ENCODE assay signal across 17 cellular contexts in the genomic region with DNA sequence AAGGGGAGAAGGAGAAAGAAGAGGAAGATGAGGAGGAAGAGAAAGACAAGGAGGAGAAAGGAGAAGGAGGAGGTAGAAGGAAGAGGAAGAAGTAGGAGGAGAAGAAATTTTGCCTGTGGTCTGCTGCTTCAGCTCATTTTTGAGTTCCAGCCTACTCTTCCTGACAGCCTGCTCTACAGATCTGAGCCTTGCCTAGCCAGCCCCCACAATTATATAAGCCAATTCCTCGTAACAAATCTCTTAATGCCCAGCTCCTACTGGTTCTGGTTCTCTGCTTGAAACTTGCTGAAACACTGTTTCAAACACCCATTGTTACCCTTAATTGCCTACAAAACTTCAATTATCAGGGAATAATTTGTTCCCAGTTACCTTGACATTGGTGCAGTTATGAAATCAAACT.
DNase-seq lines count a peak whose midpoint lies in the region; ATAC-seq and TF ChIP-seq lines count a peak whose summit lies in the region.
"Had no signal": no experiment of that assay in that cellular context is flagged by ENCODE, and none has a peak within 500 bp of the region (broad histone marks: within the 10 kb centered on the region; RNA-seq: fewer than 3 reads in every experiment).

No MANE protein-coding gene starts in this region.

- TF ChIP-seq CTCF in GM23338 (conservative IDR thresholded peaks at IDR 0.05; ENCODE audit: low read depth in 2 of 2) = no peak
- no peak for TF ChIP-seq CTCF in neural crest cell (conservative IDR thresholded peaks at IDR 0.05)
- no peak for TF ChIP-seq CTCF in vagina (IDR thresholded peaks at IDR 0.05)

- DNase-seq in GM23338 (ENCODE audit: low spot score) = no peak
- peak in 12 of 61 donors; percentile 5 to 70 (median 19) for DNase-seq in caudate nucleus (lab: John Stamatoyannopoulos, UW)
- DNase-seq in neural crest cell (ENCODE audit: low read depth, low spot score) = no peak
- no peak for DNase-seq in vagina (ENCODE audit: extremely low spot score in 2 of 2)
- DNase-seq: ACHN; BE2C; C1 segment of cervical spinal cord; CD4-positive, CD25-positive, alpha-beta regulatory T cell; CD8-positive, alpha-beta memory T cell; COR-L47; DMS 273 treated with DMSO at 0.1 percent for 48 hours; DMS53; GOT3; H9 had no signal

- ATAC-seq in GM23338 = no peak
- no peak for ATAC-seq in HG02884 (IDR thresholded peaks at IDR 0.05; ENCODE audit: unreplicated experiment)
- ATAC-seq in HG02870 (IDR thresholded peaks at IDR 0.05; ENCODE audit: unreplicated experiment) = no peak

- H3K4me3 ChIP-seq in GM23338 (no peak overlapping the region), vagina (no peak overlapping the region)

- H3K36me3 ChIP-seq in GM23338 (ENCODE audit: insufficient read depth) (no peaks in the 10 kb centered on the region), vagina (no peaks in the 10 kb centered on the region)
- H3K36me3 ChIP-seq: BE2C had no signal

- H3K9me2 ChIP-seq in GM23338 (ENCODE audit: insufficient read depth) = no peaks in the 10 kb centered on the region

- no peak overlapping the region for H3K4me2 ChIP-seq in GM23338

- no peak overlapping the region for H3K27ac ChIP-seq in GM23338 (ENCODE audit: low read depth)
- peak overlapping the region; percentile 67 for H3K27ac ChIP-seq in caudate nucleus (ENCODE audit: low read depth, low read length)
- H3K27ac ChIP-seq in vagina = no peak overlapping the region
- H3K27ac ChIP-seq: HL-60 had no signal

- peaks cover 10% of the 10 kb centered on the region; the same call in 1 of the 2 replicates for H3K4me1 ChIP-seq in GM23338 (ENCODE audit: insufficient read depth)
- no peaks in the 10 kb centered on the region for H3K4me1 ChIP-seq in vagina
- H3K4me1 ChIP-seq: BE2C had no signal

- H2AFZ ChIP-seq in GM23338 = 0 out of 2 replicates have a peak overlapping the region, but pooled peaks have one; percentile 12

- H3K9me3 Mint-ChIP-seq in GM23338 = no peaks in the 10 kb centered on the region
- no peaks in the 10 kb centered on the region for H3K9me3 Mint-ChIP-seq in neural crest cell
- H3K9me3 Mint-ChIP-seq: H9 had no signal

- H3K27me3 ChIP-seq in GM23338 (ENCODE audit: insufficient read depth) = no peaks in the 10 kb centered on the region
- H3K27me3 ChIP-seq in vagina = no peaks in the 10 kb centered on the region
- H3K27me3 ChIP-seq: BE2C had no signal

- TF ChIP-seq POLR2A in vagina (IDR thresholded peaks at IDR 0.05) = no peak

- H3K79me2 ChIP-seq in GM23338 (replicated peaks; ENCODE audit: insufficient read depth) = no peaks in the 10 kb centered on the region

- H3K27me3 Mint-ChIP-seq in GM23338 (ENCODE audit: insufficient read depth, low read depth, poor library complexity) (no peaks in the 10 kb centered on the region), neural crest cell (ENCODE audit: low read depth) (peaks cover 2% of the 10 kb centered on the region)
- H3K27me3 Mint-ChIP-seq: CD4-positive, CD25-positive, alpha-beta regulatory T cell; CD8-positive, alpha-beta memory T cell had no signal

- no peaks in the 10 kb centered on the region for H4K20me1 ChIP-seq in GM23338 (replicated peaks; ENCODE audit: insufficient read depth)

- H3K9me3 ChIP-seq in vagina = no peaks in the 10 kb centered on the region
- H3K9me3 ChIP-seq: BE2C had no signal

- intact Hi-C loops in vagina (cut with DNase I) = no loop called here

- H3K4me1 Mint-ChIP-seq in GM23338 = no peaks in the 10 kb centered on the region
- H3K4me1 Mint-ChIP-seq in neural crest cell = no peaks in the 10 kb centered on the region

- H3K27ac Mint-ChIP-seq in GM23338 = no peak overlapping the region; the same call in 1 of the 2 replicates
- peak overlapping the region; percentile 81 for H3K27ac Mint-ChIP-seq in neural crest cell (ENCODE audit: unreplicated experiment)
- H3K27ac Mint-ChIP-seq: H9 had no signal

- H3K36me3 Mint-ChIP-seq in GM23338 (ENCODE audit: low read depth) (no peaks in the 10 kb centered on the region), neural crest cell (ENCODE audit: low read depth) (no peaks in the 10 kb centered on the region)
- H3K36me3 Mint-ChIP-seq: CD4-positive, CD25-positive, alpha-beta regulatory T cell; CD8-positive, alpha-beta memory T cell had no signal

- H3K4me3 Mint-ChIP-seq in GM23338 (no peak overlapping the region), neural crest cell (no peak overlapping the region)
- H3K4me3 Mint-ChIP-seq: CD8-positive, alpha-beta memory T cell; H9 had no signal

- no peaks in the 10 kb centered on the region for H3F3A ChIP-seq in GM23338 (replicated peaks; ENCODE audit: low read depth)

TF ChIP-seq in GM23338, 12 proteins besides CTCF, POLR2A, EP300 and RAD21:
- TF ChIP-seq, protein P1, sequence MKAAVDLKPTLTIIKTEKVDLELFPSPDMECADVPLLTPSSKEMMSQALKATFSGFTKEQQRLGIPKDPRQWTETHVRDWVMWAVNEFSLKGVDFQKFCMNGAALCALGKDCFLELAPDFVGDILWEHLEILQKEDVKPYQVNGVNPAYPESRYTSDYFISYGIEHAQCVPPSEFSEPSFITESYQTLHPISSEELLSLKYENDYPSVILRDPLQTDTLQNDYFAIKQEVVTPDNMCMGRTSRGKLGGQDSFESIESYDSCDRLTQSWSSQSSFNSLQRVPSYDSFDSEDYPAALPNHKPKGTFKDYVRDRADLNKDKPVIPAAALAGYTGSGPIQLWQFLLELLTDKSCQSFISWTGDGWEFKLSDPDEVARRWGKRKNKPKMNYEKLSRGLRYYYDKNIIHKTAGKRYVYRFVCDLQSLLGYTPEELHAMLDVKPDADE (IDR thresholded peaks at IDR 0.05) = no peak
- no peak for TF ChIP-seq EZH2phosphoT487 (IDR thresholded peaks at IDR 0.05; ENCODE audit: unreplicated experiment)
- TF ChIP-seq, protein P2, sequence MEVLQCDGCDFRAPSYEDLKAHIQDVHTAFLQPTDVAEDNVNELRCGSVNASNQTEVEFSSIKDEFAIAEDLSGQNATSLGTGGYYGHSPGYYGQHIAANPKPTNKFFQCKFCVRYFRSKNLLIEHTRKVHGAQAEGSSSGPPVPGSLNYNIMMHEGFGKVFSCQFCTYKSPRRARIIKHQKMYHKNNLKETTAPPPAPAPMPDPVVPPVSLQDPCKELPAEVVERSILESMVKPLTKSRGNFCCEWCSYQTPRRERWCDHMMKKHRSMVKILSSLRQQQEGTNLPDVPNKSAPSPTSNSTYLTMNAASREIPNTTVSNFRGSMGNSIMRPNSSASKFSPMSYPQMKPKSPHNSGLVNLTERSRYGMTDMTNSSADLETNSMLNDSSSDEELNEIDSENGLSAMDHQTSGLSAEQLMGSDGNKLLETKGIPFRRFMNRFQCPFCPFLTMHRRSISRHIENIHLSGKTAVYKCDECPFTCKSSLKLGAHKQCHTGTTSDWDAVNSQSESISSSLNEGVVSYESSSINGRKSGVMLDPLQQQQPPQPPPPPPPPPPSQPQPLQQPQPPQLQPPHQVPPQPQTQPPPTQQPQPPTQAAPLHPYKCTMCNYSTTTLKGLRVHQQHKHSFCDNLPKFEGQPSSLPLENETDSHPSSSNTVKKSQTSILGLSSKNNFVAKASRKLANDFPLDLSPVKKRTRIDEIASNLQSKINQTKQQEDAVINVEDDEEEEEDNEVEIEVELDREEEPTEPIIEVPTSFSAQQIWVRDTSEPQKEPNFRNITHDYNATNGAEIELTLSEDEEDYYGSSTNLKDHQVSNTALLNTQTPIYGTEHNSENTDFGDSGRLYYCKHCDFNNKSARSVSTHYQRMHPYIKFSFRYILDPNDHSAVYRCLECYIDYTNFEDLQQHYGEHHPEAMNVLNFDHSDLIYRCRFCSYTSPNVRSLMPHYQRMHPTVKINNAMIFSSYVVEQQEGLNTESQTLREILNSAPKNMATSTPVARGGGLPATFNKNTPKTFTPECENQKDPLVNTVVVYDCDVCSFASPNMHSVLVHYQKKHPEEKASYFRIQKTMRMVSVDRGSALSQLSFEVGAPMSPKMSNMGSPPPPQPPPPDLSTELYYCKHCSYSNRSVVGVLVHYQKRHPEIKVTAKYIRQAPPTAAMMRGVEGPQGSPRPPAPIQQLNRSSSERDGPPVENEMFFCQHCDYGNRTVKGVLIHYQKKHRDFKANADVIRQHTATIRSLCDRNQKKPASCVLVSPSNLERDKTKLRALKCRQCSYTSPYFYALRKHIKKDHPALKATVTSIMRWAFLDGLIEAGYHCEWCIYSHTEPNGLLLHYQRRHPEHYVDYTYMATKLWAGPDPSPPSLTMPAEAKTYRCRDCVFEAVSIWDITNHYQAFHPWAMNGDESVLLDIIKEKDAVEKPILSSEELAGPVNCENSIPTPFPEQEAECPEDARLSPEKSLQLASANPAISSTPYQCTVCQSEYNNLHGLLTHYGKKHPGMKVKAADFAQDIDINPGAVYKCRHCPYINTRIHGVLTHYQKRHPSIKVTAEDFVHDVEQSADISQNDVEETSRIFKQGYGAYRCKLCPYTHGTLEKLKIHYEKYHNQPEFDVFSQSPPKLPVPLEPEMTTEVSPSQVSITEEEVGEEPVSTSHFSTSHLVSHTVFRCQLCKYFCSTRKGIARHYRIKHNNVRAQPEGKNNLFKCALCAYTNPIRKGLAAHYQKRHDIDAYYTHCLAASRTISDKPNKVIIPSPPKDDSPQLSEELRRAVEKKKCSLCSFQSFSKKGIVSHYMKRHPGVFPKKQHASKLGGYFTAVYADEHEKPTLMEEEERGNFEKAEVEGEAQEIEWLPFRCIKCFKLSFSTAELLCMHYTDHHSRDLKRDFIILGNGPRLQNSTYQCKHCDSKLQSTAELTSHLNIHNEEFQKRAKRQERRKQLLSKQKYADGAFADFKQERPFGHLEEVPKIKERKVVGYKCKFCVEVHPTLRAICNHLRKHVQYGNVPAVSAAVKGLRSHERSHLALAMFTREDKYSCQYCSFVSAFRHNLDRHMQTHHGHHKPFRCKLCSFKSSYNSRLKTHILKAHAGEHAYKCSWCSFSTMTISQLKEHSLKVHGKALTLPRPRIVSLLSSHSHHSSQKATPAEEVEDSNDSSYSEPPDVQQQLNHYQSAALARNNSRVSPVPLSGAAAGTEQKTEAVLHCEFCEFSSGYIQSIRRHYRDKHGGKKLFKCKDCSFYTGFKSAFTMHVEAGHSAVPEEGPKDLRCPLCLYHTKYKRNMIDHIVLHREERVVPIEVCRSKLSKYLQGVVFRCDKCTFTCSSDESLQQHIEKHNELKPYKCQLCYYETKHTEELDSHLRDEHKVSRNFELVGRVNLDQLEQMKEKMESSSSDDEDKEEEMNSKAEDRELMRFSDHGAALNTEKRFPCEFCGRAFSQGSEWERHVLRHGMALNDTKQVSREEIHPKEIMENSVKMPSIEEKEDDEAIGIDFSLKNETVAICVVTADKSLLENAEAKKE (CRISPR knock-in tag; IDR thresholded peaks at IDR 0.05) = no peak
- TF ChIP-seq JUNB (IDR thresholded peaks at IDR 0.05; ENCODE audit: unreplicated experiment) = no peak
- no peak for TF ChIP-seq ZNF114 (CRISPR knock-in tag; IDR thresholded peaks at IDR 0.05)
- no peak for TF ChIP-seq NANOG (IDR thresholded peaks at IDR 0.05; ENCODE audit: borderline replicate concordance)
- no peak for TF ChIP-seq STAT1 (IDR thresholded peaks at IDR 0.05; ENCODE audit: unreplicated experiment)
